In genomic region chr7:140924821-140925421, GRCh38 we compare ENCODE assay signal across 8 cellular contexts. TPM values are rescaled to one million over a fixed set of nuclear protein-coding genes. Genes with fewer than 3 reads are reported as not detected.
DNase-seq lines count a peak whose midpoint lies in the region; ATAC-seq lines count a peak whose summit lies in the region.

BRAF (minus strand) TSS chr7:140924929; CDS start chr7:140924703, 226 bp downstream.

- DNase-seq in NCI-H69 (lab: John Stamatoyannopoulos, UW) (peak; percentile 97), dedifferentiated amniotic fluid mesenchymal stem cell (ENCODE audit: extremely low spot score) (peak; percentile 77), left lobe of liver (ENCODE audit: low spot score) (peak; percentile 93)
- peak; percentile 90 to 97 for DNase-seq in activated CD4-positive, alpha-beta T cell treated with anti-CD3 and anti-CD28 coated beads, Interleukin-2, amount 50 U/mL, for 24 hours (ENCODE audit: low read depth in 1 of 2, low spot score in 1 of 2)
- peak; percentile 95 to 96 for DNase-seq in stimulated activated CD4-positive, alpha-beta T cell treated with anti-CD3 and anti-CD28 coated beads, Interleukin-2, amount 100 ng/mL, for 24 hours

- no peaks in the 10 kb centered on the region for H3K9me3 ChIP-seq in BLaER1

- peak within 1 kb of the TSS; percentile 98 for H3K27ac ChIP-seq in BLaER1

- H3K4me1 ChIP-seq in BLaER1, result peaks cover 26% of the 10 kb centered on the region

- H3K36me3 ChIP-seq in BLaER1, result no peaks in the 10 kb centered on the region

- peak; percentile 53 for ATAC-seq in GM19351 (IDR thresholded peaks at IDR 0.05; ENCODE audit: unreplicated experiment)
- peak; percentile 37 for ATAC-seq in HG03520 (IDR thresholded peaks at IDR 0.05; ENCODE audit: unreplicated experiment)
- ATAC-seq in left lobe of liver, result peak; percentile 76

- peak within 1 kb of the TSS; percentile 84 for H3K4me2 ChIP-seq in BLaER1

- peak within 1 kb of the TSS; percentile 98 for H3K9ac ChIP-seq in BLaER1

- peak within 1 kb of the TSS; percentile 97 for H3K4me3 ChIP-seq in BLaER1

- H4K20me1 ChIP-seq in BLaER1, result peaks cover 31% of the 10 kb centered on the region

- H3K27me3 ChIP-seq in BLaER1, result no peaks in the 10 kb centered on the region

RNA-seq across cellular contexts. Expression of gene BRAF, which starts in this region (rescaled TPM):
- 9.0 TPM for total RNA-seq in left lobe of liver

Comparison
In these comparisons a context has a peak if more than half of its experiments do, and no peak if none do; other contexts are left out.
1. Peak in every context shown above with its lines: DNase-seq, ATAC-seq, H3K4me3 ChIP-seq and H3K27ac ChIP-seq.